Comparison of ENCODE assay signal across 8 cellular contexts in the genomic region with DNA sequence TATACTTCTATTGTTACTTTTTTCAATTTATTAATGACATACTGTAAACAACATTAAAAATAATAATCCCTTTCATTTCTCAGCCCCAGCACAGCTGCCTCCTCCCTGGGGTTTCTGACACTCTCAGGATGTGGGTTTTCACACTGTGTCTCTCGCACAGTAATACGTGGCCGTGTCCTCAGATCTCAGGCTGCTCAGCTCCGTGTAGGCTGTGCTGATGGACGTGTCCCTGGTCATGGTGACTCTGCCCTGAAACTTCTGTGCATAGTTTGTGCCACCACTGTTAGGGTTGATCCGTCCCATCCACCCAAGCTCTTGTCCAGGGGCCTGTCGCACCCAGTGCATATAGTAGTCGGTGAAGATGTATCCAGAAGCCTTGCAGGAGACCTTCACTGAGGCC.
DNase-seq lines count a peak whose midpoint lies in the region; ATAC-seq and TF ChIP-seq lines count a peak whose summit lies in the region.
"Not testable (repeated sequence)": the region's sequence is repeated elsewhere in the genome, so short reads cannot be mapped to it uniquely, and the experiment has no call there.

No MANE protein-coding gene starts in this region.

- DNase-seq in CD4-positive, alpha-beta T cell; activated CD8-positive, alpha-beta T cell treated with anti-CD3 and anti-CD28 coated beads, Interleukin-2, amount 10 ng/mL, durations not matched to agents 7 days and 5 days; naive thymus-derived CD4-positive, alpha-beta T cell: not testable (repeated sequence)

- H3K4me3 ChIP-seq in naive thymus-derived CD4-positive, alpha-beta T cell (ENCODE audit: low read length) = not testable (repeated sequence)

- POLR2A ChIA-PET in CD4-positive, alpha-beta T cell (lab: Charles Lee); activated CD8-positive, alpha-beta T cell treated with anti-CD3 and anti-CD28 coated beads, Interleukin-2, amount 10 ng/mL, durations not matched to agents 7 days and 5 days (lab: Charles Lee); naive thymus-derived CD4-positive, alpha-beta T cell (lab: Charles Lee): not testable (repeated sequence)

- H3K27ac Mint-ChIP-seq in CD4-positive, alpha-beta T cell; activated CD8-positive, alpha-beta T cell treated with anti-CD3 and anti-CD28 coated beads, Interleukin-2, amount 10 ng/mL, durations not matched to agents 7 days and 5 days; naive thymus-derived CD4-positive, alpha-beta T cell: not testable (repeated sequence)

- H3K36me3 ChIP-seq in naive thymus-derived CD4-positive, alpha-beta T cell (ENCODE audit: control insufficient read depth in 2 of 3, insufficient read depth in 3 of 3, low read length in 3 of 3) = not testable (repeated sequence)

- not testable (repeated sequence) for H3K27me3 Mint-ChIP-seq in CD4-positive, alpha-beta T cell; activated CD8-positive, alpha-beta T cell treated with anti-CD3 and anti-CD28 coated beads, Interleukin-2, amount 10 ng/mL, durations not matched to agents 7 days and 5 days (ENCODE audit: low read depth); naive thymus-derived CD4-positive, alpha-beta T cell

- intact Hi-C loops in CD4-positive, alpha-beta T cell (cut with DNase I, micrococcal nuclease); naive thymus-derived CD4-positive, alpha-beta T cell (cut with micrococcal nuclease): not testable (repeated sequence)

- H3K27ac ChIP-seq in CD4-positive, alpha-beta T cell (ENCODE audit: low read depth, low read length); naive thymus-derived CD4-positive, alpha-beta T cell (ENCODE audit: low read depth, low read length): not testable (repeated sequence)

- H3K27me3 ChIP-seq in CD4-positive, alpha-beta T cell (ENCODE audit: control insufficient read depth, insufficient read depth, low read length); naive thymus-derived CD4-positive, alpha-beta T cell (ENCODE audit: control insufficient read depth in 2 of 2, insufficient read depth in 2 of 2, low read length in 2 of 2): not testable (repeated sequence)

- not testable (repeated sequence) for H3K9me3 Mint-ChIP-seq in CD4-positive, alpha-beta T cell; activated CD8-positive, alpha-beta T cell treated with anti-CD3 and anti-CD28 coated beads, Interleukin-2, amount 10 ng/mL, durations not matched to agents 7 days and 5 days (ENCODE audit: insufficient read depth); naive thymus-derived CD4-positive, alpha-beta T cell

- not testable (repeated sequence) for H3K4me1 Mint-ChIP-seq in CD4-positive, alpha-beta T cell (ENCODE audit: low read depth); activated CD8-positive, alpha-beta T cell treated with anti-CD3 and anti-CD28 coated beads, Interleukin-2, amount 10 ng/mL, durations not matched to agents 7 days and 5 days (ENCODE audit: low read depth); naive thymus-derived CD4-positive, alpha-beta T cell

- H3K9me3 ChIP-seq in CD4-positive, alpha-beta T cell (ENCODE audit: control insufficient read depth, low read length); naive thymus-derived CD4-positive, alpha-beta T cell (ENCODE audit: control insufficient read depth in 2 of 3, low read length in 3 of 3): not testable (repeated sequence)

- not testable (repeated sequence) for H3K4me3 Mint-ChIP-seq in CD4-positive, alpha-beta T cell; activated CD8-positive, alpha-beta T cell treated with anti-CD3 and anti-CD28 coated beads, Interleukin-2, amount 10 ng/mL, durations not matched to agents 7 days and 5 days; naive thymus-derived CD4-positive, alpha-beta T cell

- CTCF ChIA-PET in CD4-positive, alpha-beta T cell (lab: Charles Lee); activated CD8-positive, alpha-beta T cell treated with anti-CD3 and anti-CD28 coated beads, Interleukin-2, amount 10 ng/mL, durations not matched to agents 7 days and 5 days (lab: Charles Lee); naive thymus-derived CD4-positive, alpha-beta T cell (lab: Charles Lee): not testable (repeated sequence)

- not testable (repeated sequence) for TF ChIP-seq CTCF in CD4-positive, alpha-beta T cell (IDR thresholded peaks at IDR 0.05)

- ATAC-seq in CD4-positive, alpha-beta T cell (ENCODE audit: poor library complexity) = peak; percentile 47
- peak; percentile 42 for ATAC-seq in GM18907 (IDR thresholded peaks at IDR 0.05; ENCODE audit: unreplicated experiment)
- peak; percentile 24 for ATAC-seq in GM19467 (IDR thresholded peaks at IDR 0.05; ENCODE audit: unreplicated experiment)
- peak; percentile 22 for ATAC-seq in GM21786 (IDR thresholded peaks at IDR 0.05; ENCODE audit: unreplicated experiment)
- ATAC-seq in HG02970 (IDR thresholded peaks at IDR 0.05; ENCODE audit: low FRiP score, unreplicated experiment) = peak; percentile 27
- peak; percentile 31 for ATAC-seq in HG03378 (IDR thresholded peaks at IDR 0.05; ENCODE audit: unreplicated experiment)
- ATAC-seq in activated CD8-positive, alpha-beta T cell treated with anti-CD3 and anti-CD28 coated beads, Interleukin-2, amount 10 ng/mL, durations not matched to agents 7 days and 5 days = peak; percentile 59
- peak; percentile 72 for ATAC-seq in naive thymus-derived CD4-positive, alpha-beta T cell

- H3K4me1 ChIP-seq in naive thymus-derived CD4-positive, alpha-beta T cell (ENCODE audit: control insufficient read depth in 2 of 2, insufficient read depth in 2 of 2, low read length in 2 of 2) = not testable (repeated sequence)

- not testable (repeated sequence) for H3K36me3 Mint-ChIP-seq in CD4-positive, alpha-beta T cell (ENCODE audit: low read depth); activated CD8-positive, alpha-beta T cell treated with anti-CD3 and anti-CD28 coated beads, Interleukin-2, amount 10 ng/mL, durations not matched to agents 7 days and 5 days (ENCODE audit: low read depth); naive thymus-derived CD4-positive, alpha-beta T cell

Comparison
In these comparisons a context has a peak if more than half of its experiments do, and no peak if none do; other contexts are left out.
1. ATAC-seq: peak in every context shown above with its lines; median percentile 72 in naive thymus-derived CD4-positive, alpha-beta T cell; 59 in activated CD8-positive, alpha-beta T cell treated with anti-CD3 and anti-CD28 coated beads, Interleukin-2, amount 10 ng/mL, durations not matched to agents 7 days and 5 days; 47 in CD4-positive, alpha-beta T cell; 42 in GM18907; 31 in HG03378; 27 in HG02970; 24 in GM19467; 22 in GM21786.